ENCODE assay signal across 17 cellular contexts in genomic region chr4:76716020-76716419, GRCh38.
DNase-seq lines count a peak whose midpoint lies in the region; ATAC-seq and TF ChIP-seq lines count a peak whose summit lies in the region.
"Had no signal": no experiment of that assay in that cellular context is flagged by ENCODE, and none has a peak within 500 bp of the region (broad histone marks: within the 10 kb centered on the region; RNA-seq: fewer than 3 reads in every experiment).

No MANE protein-coding gene starts in this region.

- no peaks in the 10 kb centered on the region for H3K9me3 ChIP-seq in ascending aorta
- no peaks in the 10 kb centered on the region for H3K9me3 ChIP-seq in aorta (ENCODE audit: control insufficient read depth, low read length)
- no peaks in the 10 kb centered on the region for H3K9me3 ChIP-seq in transverse colon
- H3K9me3 ChIP-seq: A549, SJCRH30 had no signal

- no peak overlapping the region for H3K4me3 Mint-ChIP-seq in stimulated activated naive CD8-positive, alpha-beta T cell treated with anti-CD3 and anti-CD28 coated beads, Interleukin-15, Interleukin-2, amounts not matched to agents 100 ng/mL and 50 ng/mL, for 24 hours
- H3K4me3 Mint-ChIP-seq in stimulated activated naive CD8-positive, alpha-beta T cell treated with anti-CD3 and anti-CD28 coated beads, Interleukin-15, amount 100 ng/mL, for 72 hours: no peak overlapping the region
- H3K4me3 Mint-ChIP-seq in nephron progenitor cell: no peak overlapping the region
- no peak overlapping the region for H3K4me3 Mint-ChIP-seq in natural killer cell treated with Interleukin-12 subunit alpha and Interleukin-12 subunit beta and Interleukin-15 and Interleukin-18, amount 100 ng/mL, for 72 hours
- H3K4me3 Mint-ChIP-seq: CD8-positive, alpha-beta T cell had no signal

- H3K4me3 ChIP-seq in ascending aorta (peak overlapping the region in 1 of 2 donors; percentile 6), aorta (ENCODE audit: low read length in 2 of 2) (no peak overlapping the region), transverse colon (no peak overlapping the region)
- H3K4me3 ChIP-seq: A549, SJCRH30 had no signal

- ATAC-seq in stimulated activated naive CD8-positive, alpha-beta T cell treated with anti-CD3 and anti-CD28 coated beads, Interleukin-15, amount 100 ng/mL, for 72 hours: no peak
- no peak for ATAC-seq in aorta (ENCODE audit: low FRiP score)
- ATAC-seq in natural killer cell treated with Interleukin-12 subunit alpha and Interleukin-12 subunit beta and Interleukin-15 and Interleukin-18, amount 100 ng/mL, for 72 hours: no peak
- ATAC-seq: A549; CD8-positive, alpha-beta T cell had no signal

- no peak for TF ChIP-seq CTCF in ascending aorta (IDR thresholded peaks at IDR 0.05)
- no peak for TF ChIP-seq CTCF in nephron progenitor cell (IDR thresholded peaks at IDR 0.05)
- TF ChIP-seq CTCF in transverse colon (IDR thresholded peaks at IDR 0.05): no peak

- H3K9me3 Mint-ChIP-seq in stimulated activated naive CD8-positive, alpha-beta T cell treated with anti-CD3 and anti-CD28 coated beads, Interleukin-15, Interleukin-2, amounts not matched to agents 100 ng/mL and 50 ng/mL, for 24 hours: no peaks in the 10 kb centered on the region
- no peaks in the 10 kb centered on the region for H3K9me3 Mint-ChIP-seq in stimulated activated naive CD8-positive, alpha-beta T cell treated with anti-CD3 and anti-CD28 coated beads, Interleukin-15, amount 100 ng/mL, for 72 hours
- H3K9me3 Mint-ChIP-seq in nephron progenitor cell: no peaks in the 10 kb centered on the region
- no peaks in the 10 kb centered on the region for H3K9me3 Mint-ChIP-seq in natural killer cell treated with Interleukin-12 subunit alpha and Interleukin-12 subunit beta and Interleukin-15 and Interleukin-18, amount 100 ng/mL, for 72 hours
- H3K9me3 Mint-ChIP-seq: CD8-positive, alpha-beta T cell had no signal

- H3K27me3 ChIP-seq in ascending aorta: no peaks in the 10 kb centered on the region
- no peaks in the 10 kb centered on the region for H3K27me3 ChIP-seq in aorta (ENCODE audit: control insufficient read depth in 1 of 2, insufficient read depth in 2 of 2, low read length in 1 of 2)
- H3K27me3 ChIP-seq in transverse colon: no peaks in the 10 kb centered on the region
- H3K27me3 ChIP-seq: SJCRH30 had no signal

- intact Hi-C loops in ascending aorta (cut with DNase I) (loop anchor here (2.0 kb wide), 1 partner anchor 21 kb away; no protein-coding TSS in a partner anchor), aorta (cut with DNase I) (no loop called here), transverse colon (cut with DNase I; ENCODE audit: low total_unique reads) (no loop called here)

- no peaks in the 10 kb centered on the region for H3K36me3 Mint-ChIP-seq in stimulated activated naive CD8-positive, alpha-beta T cell treated with anti-CD3 and anti-CD28 coated beads, Interleukin-15, Interleukin-2, amounts not matched to agents 100 ng/mL and 50 ng/mL, for 24 hours (ENCODE audit: low read depth)
- peaks cover 78% of the 10 kb centered on the region for H3K36me3 Mint-ChIP-seq in nephron progenitor cell (ENCODE audit: low read depth)
- no peaks in the 10 kb centered on the region for H3K36me3 Mint-ChIP-seq in natural killer cell treated with Interleukin-12 subunit alpha and Interleukin-12 subunit beta and Interleukin-15 and Interleukin-18, amount 100 ng/mL, for 72 hours
- H3K36me3 Mint-ChIP-seq: CD8-positive, alpha-beta T cell had no signal

- TF ChIP-seq POLR2A in transverse colon (IDR thresholded peaks at IDR 0.05): no peak

- DNase-seq in stimulated activated naive CD8-positive, alpha-beta T cell treated with anti-CD3 and anti-CD28 coated beads, Interleukin-15, amount 100 ng/mL, for 72 hours: no peak
- DNase-seq in ascending aorta (ENCODE audit: low spot score in 2 of 2) (no peak), nephron progenitor cell (no peak), aorta (no peak), pons (ENCODE audit: low spot score) (no peak), transverse colon (no peak)
- no peak for DNase-seq in natural killer cell treated with Interleukin-12 subunit alpha and Interleukin-12 subunit beta and Interleukin-15 and Interleukin-18, amount 100 ng/mL, for 72 hours (ENCODE audit: low spot score)
- DNase-seq: CD8-positive, alpha-beta T cell; H7; NCI-H1417 treated with DMSO at 0.1 percent for 48 hours; NCI-H2029; NCI-H226; SJCRH30 had no signal

- H3K4me1 ChIP-seq in ascending aorta: peaks cover 16 to 35% of the 10 kb centered on the region in 2 donors
- peaks cover 9 to 22% of the 10 kb centered on the region in 2 donors for H3K4me1 ChIP-seq in aorta (ENCODE audit: control insufficient read depth in 1 of 2, insufficient read depth in 2 of 2, low read length in 2 of 2)
- H3K4me1 ChIP-seq in transverse colon: peaks cover 3 to 25% (median 9%) of the 10 kb centered on the region in 4 donors

- H3K36me3 ChIP-seq in ascending aorta (peaks cover 2 to 5% of the 10 kb centered on the region in 2 donors), aorta (ENCODE audit: control insufficient read depth in 1 of 2, insufficient read depth in 2 of 2, low read length in 1 of 2) (peaks cover under 1 to 4% of the 10 kb centered on the region in 2 donors), transverse colon (peaks cover 0 to 13% (median 0%) of the 10 kb centered on the region in 4 donors)

- WGBS in aorta, 2 donors: 64 to 75% methylated on average over 4 of the region's 4 CpGs
- WGBS in transverse colon (ENCODE audit: low coverage in 1 of 2), 2 donors: 82% methylated on average over 4 of the region's 4 CpGs; no CpG with 5 or more reads in 1 of the 2 donors

- H3K27ac ChIP-seq in ascending aorta: peak overlapping the region; percentile 79 to 85
- H3K27ac ChIP-seq in aorta (ENCODE audit: low read depth in 1 of 2, low read length in 2 of 2): peak overlapping the region; percentile 88 to 95
- peak overlapping the region in 2 of 4 donors; percentile 11 to 19 for H3K27ac ChIP-seq in transverse colon
- H3K27ac ChIP-seq: A549, KMS-11, RWPE1, SJCRH30 had no signal

- H3K27ac Mint-ChIP-seq in stimulated activated naive CD8-positive, alpha-beta T cell treated with anti-CD3 and anti-CD28 coated beads, Interleukin-15, Interleukin-2, amounts not matched to agents 100 ng/mL and 50 ng/mL, for 24 hours: peak overlapping the region; percentile 15
- no peak overlapping the region for H3K27ac Mint-ChIP-seq in stimulated activated naive CD8-positive, alpha-beta T cell treated with anti-CD3 and anti-CD28 coated beads, Interleukin-15, amount 100 ng/mL, for 72 hours
- peak overlapping the region; percentile 90 for H3K27ac Mint-ChIP-seq in nephron progenitor cell
- H3K27ac Mint-ChIP-seq in natural killer cell treated with Interleukin-12 subunit alpha and Interleukin-12 subunit beta and Interleukin-15 and Interleukin-18, amount 100 ng/mL, for 72 hours: no peak overlapping the region
- H3K27ac Mint-ChIP-seq: CD8-positive, alpha-beta T cell had no signal

- H3K4me1 Mint-ChIP-seq in stimulated activated naive CD8-positive, alpha-beta T cell treated with anti-CD3 and anti-CD28 coated beads, Interleukin-15, Interleukin-2, amounts not matched to agents 100 ng/mL and 50 ng/mL, for 24 hours (ENCODE audit: low read depth): peaks cover 8% of the 10 kb centered on the region
- peaks cover 10% of the 10 kb centered on the region for H3K4me1 Mint-ChIP-seq in stimulated activated naive CD8-positive, alpha-beta T cell treated with anti-CD3 and anti-CD28 coated beads, Interleukin-15, amount 100 ng/mL, for 72 hours
- H3K4me1 Mint-ChIP-seq in nephron progenitor cell: peaks cover 54% of the 10 kb centered on the region
- H3K4me1 Mint-ChIP-seq in natural killer cell treated with Interleukin-12 subunit alpha and Interleukin-12 subunit beta and Interleukin-15 and Interleukin-18, amount 100 ng/mL, for 72 hours (ENCODE audit: low read depth in 2 of 2): no peaks in the 10 kb centered on the region

- H3K27me3 Mint-ChIP-seq in stimulated activated naive CD8-positive, alpha-beta T cell treated with anti-CD3 and anti-CD28 coated beads, Interleukin-15, Interleukin-2, amounts not matched to agents 100 ng/mL and 50 ng/mL, for 24 hours: no peaks in the 10 kb centered on the region
- peaks cover 21% of the 10 kb centered on the region for H3K27me3 Mint-ChIP-seq in stimulated activated naive CD8-positive, alpha-beta T cell treated with anti-CD3 and anti-CD28 coated beads, Interleukin-15, amount 100 ng/mL, for 72 hours
- no peaks in the 10 kb centered on the region for H3K27me3 Mint-ChIP-seq in nephron progenitor cell (ENCODE audit: low read depth, poor library complexity)
- peaks cover 10 to 38% of the 10 kb centered on the region in 2 donors for H3K27me3 Mint-ChIP-seq in natural killer cell treated with Interleukin-12 subunit alpha and Interleukin-12 subunit beta and Interleukin-15 and Interleukin-18, amount 100 ng/mL, for 72 hours

- in situ Hi-C loops in transverse colon (cut with MboI; ENCODE audit: low pct_ligation_motif_present in 1 of 4, low pct_unique_long_range_greater_than_20kb in 1 of 4, low sequenced_read_pairs in 3 of 4): no loop called here

- TF ChIP-seq EP300 in transverse colon (IDR thresholded peaks at IDR 0.05; ENCODE audit: low read depth): no peak

Comparison
In these comparisons a context has a peak if more than half of its experiments do, and no peak if none do; other contexts are left out.
1. H3K27ac Mint-ChIP-seq: peak in stimulated activated naive CD8-positive, alpha-beta T cell treated with anti-CD3 and anti-CD28 coated beads, Interleukin-15, Interleukin-2, amounts not matched to agents 100 ng/mL and 50 ng/mL, for 24 hours (single experiment) and nephron progenitor cell (single experiment); none in stimulated activated naive CD8-positive, alpha-beta T cell treated with anti-CD3 and anti-CD28 coated beads, Interleukin-15, amount 100 ng/mL, for 72 hours (0 of 2) and natural killer cell treated with Interleukin-12 subunit alpha and Interleukin-12 subunit beta and Interleukin-15 and Interleukin-18, amount 100 ng/mL, for 72 hours (0 of 2).